ENCODE assay signal across 1 cellular context in the genomic region with DNA sequence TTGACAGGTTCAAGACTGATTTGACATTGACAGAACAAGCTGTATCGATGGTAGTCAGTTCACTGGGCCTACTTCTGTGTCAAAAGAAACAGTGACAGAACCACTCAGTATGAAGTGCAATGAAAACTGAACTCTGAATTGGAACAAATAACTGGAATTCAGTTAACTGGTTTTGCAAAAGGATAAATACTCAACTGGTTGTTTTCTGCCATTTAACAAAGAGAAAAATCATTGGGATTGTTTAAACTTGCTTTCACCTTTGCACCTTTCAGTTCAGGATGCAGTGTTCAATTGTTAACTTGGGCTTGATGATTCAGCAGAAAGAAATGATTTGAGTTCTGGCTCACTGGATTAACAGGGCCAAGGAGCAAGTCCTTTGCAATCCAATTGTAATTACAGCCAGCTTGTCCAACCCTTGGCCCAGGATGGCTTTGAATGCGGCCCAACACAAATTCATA.
TF ChIP-seq lines count a peak whose summit lies in the region.

No MANE protein-coding gene starts in this region.

TF ChIP-seq in IMR-90, 13 proteins besides CTCF, POLR2A, EP300 and RAD21:
- TF ChIP-seq SMC3 (IDR thresholded peaks at IDR 0.05; ENCODE audit: low read depth, low read length) = no peak
- 0 out of 2 replicates have a peak, but pooled peaks have one; percentile 7 for TF ChIP-seq MAFK (IDR thresholded peaks at IDR 0.05; ENCODE audit: low read depth, low read length)
- TF ChIP-seq, protein P1, sequence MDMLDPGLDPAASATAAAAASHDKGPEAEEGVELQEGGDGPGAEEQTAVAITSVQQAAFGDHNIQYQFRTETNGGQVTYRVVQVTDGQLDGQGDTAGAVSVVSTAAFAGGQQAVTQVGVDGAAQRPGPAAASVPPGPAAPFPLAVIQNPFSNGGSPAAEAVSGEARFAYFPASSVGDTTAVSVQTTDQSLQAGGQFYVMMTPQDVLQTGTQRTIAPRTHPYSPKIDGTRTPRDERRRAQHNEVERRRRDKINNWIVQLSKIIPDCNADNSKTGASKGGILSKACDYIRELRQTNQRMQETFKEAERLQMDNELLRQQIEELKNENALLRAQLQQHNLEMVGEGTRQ (IDR thresholded peaks at IDR 0.05; ENCODE audit: low read depth, low read length) = no peak
- TF ChIP-seq CHD1 (IDR thresholded peaks at IDR 0.05; ENCODE audit: low read depth, low read length) = no peak
- TF ChIP-seq ELK1 (IDR thresholded peaks at IDR 0.05; ENCODE audit: borderline replicate concordance, low read depth, low read length) = no peak
- TF ChIP-seq RFX5 (IDR thresholded peaks at IDR 0.05; ENCODE audit: low read depth, low read length) = no peak
